22 cellular contexts compared by ENCODE assay signal in the genomic region with DNA sequence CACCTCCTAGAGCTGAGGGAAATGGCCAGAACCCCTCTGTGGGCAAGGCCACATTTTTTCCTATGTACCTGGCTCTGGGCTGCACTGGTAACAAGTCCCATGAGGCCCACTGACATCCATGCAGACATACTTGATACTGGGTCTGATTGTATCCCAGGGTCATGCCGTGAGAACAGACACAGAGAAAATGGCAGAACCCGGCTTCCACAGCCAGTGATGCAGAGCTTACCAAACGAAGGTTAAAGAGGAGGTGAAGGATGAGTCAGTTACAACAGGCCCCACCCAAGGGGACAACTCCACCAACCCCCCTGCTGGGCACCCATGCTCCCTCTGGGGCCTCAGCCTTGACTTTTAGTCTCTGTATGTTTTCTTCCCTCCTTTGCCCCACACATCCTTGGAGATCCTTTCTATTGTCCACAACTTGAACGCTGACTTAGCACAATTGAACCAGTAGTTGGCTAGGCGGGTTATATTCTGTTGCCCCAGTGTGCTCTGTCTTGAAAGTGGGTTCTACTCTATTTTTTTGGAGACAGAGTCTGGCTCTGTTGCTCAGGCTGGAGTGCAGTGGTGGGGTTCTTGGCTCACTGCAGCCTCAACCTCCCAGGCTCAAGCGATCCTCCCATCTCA.
"Had no signal": no experiment of that assay in that cellular context is flagged by ENCODE, and none has a peak within 500 bp of the region (broad histone marks: within the 10 kb centered on the region; RNA-seq: fewer than 3 reads in every experiment).

No MANE protein-coding gene starts in this region.

- H3K9me3 ChIP-seq: Peyer's patch had no signal

- H3K36me3 ChIP-seq: cardiac muscle cell, MG63, Peyer's patch had no signal

- DNase-seq: activated B cell treated with CpG ODN at 0.5 μM for 24 hours; activated CD4-positive, alpha-beta memory T cell treated with anti-CD3 and anti-CD28 coated beads, Interleukin-2, amount 10 ng/mL, durations not matched to agents 7 days and 5 days; activated CD4-positive, alpha-beta T cell treated with anti-CD3 and anti-CD28 coated beads for 36 hours; activated CD4-positive, alpha-beta T cell treated with anti-CD3 and anti-CD28 coated beads, Interleukin-2, amount 50 U/mL, for 1 hour; activated gamma-delta T cell; activated naive CD4-positive, alpha-beta T cell treated with anti-CD3 and anti-CD28 coated beads for 36 hours; activated T-cell treated with anti-CD3 and anti-CD28 coated beads for 4 hours; activated T-cell treated with anti-CD3 and anti-CD28 coated beads, Interleukin-2, amount 50 U/mL, for 48 hours; amygdala; MG63; MV-4-11; NCI-H1105; NCI-H1436; NCI-H1694 treated with DMSO at 0.1 percent for 48 hours; NCI-H2029 treated with DMSO at 0.1 percent for 48 hours; NCI-H510A treated with DMSO at 0.1 percent for 48 hours; NCI-H69; Peyer's patch; Right ventricle myocardium superior had no signal

- H3K27ac ChIP-seq: cardiac muscle cell, Peyer's patch, RWPE1 had no signal

- ATAC-seq: activated CD4-positive, alpha-beta T cell treated with anti-CD3 and anti-CD28 coated beads for 36 hours; activated T-helper 17 cell treated with anti-CD3 and anti-CD28 coated beads, Interleukin-2, amount 50 U/mL, for 72 hours had no signal

- H3K4me3 ChIP-seq: cardiac muscle cell, MG63, Peyer's patch had no signal

- H3K4me1 ChIP-seq: Peyer's patch had no signal

- H3K27me3 ChIP-seq: cardiac muscle cell, Peyer's patch had no signal
